ENCODE assay signal across 1 cellular context in genomic region chr1:32892368-32893197, GRCh38.
TF ChIP-seq lines count a peak whose summit lies in the region.

No MANE protein-coding gene starts in this region.

TF ChIP-seq in K562, 482 proteins besides CTCF, POLR2A, EP300 and RAD21 (continued from another document):
- TF ChIP-seq CTCFL (IDR thresholded peaks at IDR 0.05; ENCODE audit: borderline replicate concordance, insufficient read depth, low read depth, low read length, poor library complexity, severe bottlenecking) (peak; percentile 97), NCOA1 (IDR thresholded peaks at IDR 0.05; ENCODE audit: low read depth) (no peak), AFF4 (CRISPR knock-in tag; IDR thresholded peaks at IDR 0.05) (0 out of 2 replicates have a peak, but pooled peaks have one; percentile 32), TEAD1 (CRISPR knock-in tag; IDR thresholded peaks at IDR 0.05) (0 out of 4 replicates have a peak, but pooled peaks of 1 of the 2 experiments have one; percentile 21), ZNF76 (CRISPR knock-in tag; IDR thresholded peaks at IDR 0.05; ENCODE audit: borderline replicate concordance) (no peak), RBM34 (IDR thresholded peaks at IDR 0.05; ENCODE audit: borderline replicate concordance, insufficient read depth, low read length) (no peak), ARID4B (CRISPR knock-in tag; IDR thresholded peaks at IDR 0.05) (peak; percentile 59; the same call in 1 of the 2 replicates), HDAC8 (tag; IDR thresholded peaks at IDR 0.05) (0 out of 2 replicates have a peak, but pooled peaks have one; percentile 34), ATF7 (IDR thresholded peaks at IDR 0.05) (peak; percentile 78; the same call in 1 of the 2 replicates)
